14 cellular contexts compared by ENCODE assay signal in genomic region chr2:150483532-150483931, GRCh38. TPM values are rescaled to one million over a fixed set of nuclear protein-coding genes. Genes with fewer than 3 reads are reported as not detected.
DNase-seq lines count a peak whose midpoint lies in the region; ATAC-seq and TF ChIP-seq lines count a peak whose summit lies in the region.
"Had no signal": no experiment of that assay in that cellular context is flagged by ENCODE, and none has a peak within 500 bp of the region (broad histone marks: within the 10 kb centered on the region; RNA-seq: fewer than 3 reads in every experiment).

No MANE protein-coding gene starts in this region.

- no peaks in the 10 kb centered on the region for H3K27me3 Mint-ChIP-seq in mesothelial cell of epicardium (ENCODE audit: low read depth)

- H3K27me3 ChIP-seq in heart left ventricle (peaks cover 0 to 17% (median 0%) of the 10 kb centered on the region in 9 donors), mammary epithelial cell (ENCODE audit: insufficient read depth, low read length) (no peaks in the 10 kb centered on the region), upper lobe of right lung (no peaks in the 10 kb centered on the region)

- ATAC-seq in heart left ventricle (no peak), left ventricle myocardium superior (no peak), upper lobe of right lung (no peak), HG03439 (IDR thresholded peaks at IDR 0.05; ENCODE audit: unreplicated experiment) (no peak), GM19455 (IDR thresholded peaks at IDR 0.05; ENCODE audit: unreplicated experiment) (no peak)

- H3K36me3 Mint-ChIP-seq in mesothelial cell of epicardium = peaks cover 15% of the 10 kb centered on the region
- H3K36me3 Mint-ChIP-seq: activated naive CD8-positive, alpha-beta T cell; naive B cell had no signal

- no peak overlapping the region for H2AFZ ChIP-seq in mammary epithelial cell (ENCODE audit: low read depth, low read length)

- WGBS in heart left ventricle, 4 donors = 48 to 76% (median 60%) methylated on average over 1 of the region's 1 CpG
- 79% methylated on average over 1 of the region's 1 CpG for WGBS in mammary epithelial cell (ENCODE audit: low coverage, missing lambda C conversion rate)

- dilution Hi-C loops in mammary epithelial cell (cut with HindIII; ENCODE audit: low sequenced_read_pairs) = loop anchor here (5.0 kb wide), 1 partner anchor 49 kb away; no protein-coding TSS in a partner anchor

- H3K9ac ChIP-seq in mammary epithelial cell (ENCODE audit: insufficient read depth, low read length) = peak overlapping the region; percentile 48

- H3K9me3 Mint-ChIP-seq in mesothelial cell of epicardium = no peaks in the 10 kb centered on the region

- CTCF ChIA-PET in mammary epithelial cell (lab: Charles Lee; ENCODE audit: low non-redundant PET) = no interaction called here

- H3K27ac ChIP-seq in heart left ventricle (peak overlapping the region in 11 of 12 donors; percentile 15 to 99 (median 96)), mammary epithelial cell (ENCODE audit: insufficient read depth, low read depth, low read length) (peak overlapping the region; percentile 99), upper lobe of right lung (no peak overlapping the region)

- TF ChIP-seq CTCF in heart left ventricle (IDR thresholded peaks at IDR 0.05) = no peak
- TF ChIP-seq CTCF in mammary epithelial cell (conservative IDR thresholded peaks at IDR 0.05 in 1 of 2, IDR thresholded peaks at IDR 0.05 in 1 of 2; ENCODE audit: extremely low read depth in 1 of 2, insufficient read depth in 1 of 2, low read depth in 1 of 2, low read length in 2 of 2) = no peak
- no peak for TF ChIP-seq CTCF in mesothelial cell of epicardium (IDR thresholded peaks at IDR 0.05; ENCODE audit: unreplicated experiment)
- no peak for TF ChIP-seq CTCF in upper lobe of right lung (IDR thresholded peaks at IDR 0.05)

- no TSS peak for BruUV-seq in mammary epithelial cell (replicated peaks; lab: Mats Ljungman, UMichigan)

- intact Hi-C loops in heart left ventricle (cut with DNase I) = loop anchor here in 5 of 10 donors (10.0 kb wide), 5 partner anchors 59 to 679 kb away; no protein-coding TSS in a partner anchor
- intact Hi-C loops in left ventricle myocardium superior (cut with micrococcal nuclease) = no loop called here
- intact Hi-C loops in mammary epithelial cell (cut with micrococcal nuclease) = loop anchor here (2.0 kb wide), 1 partner anchor 755 kb away; no protein-coding TSS in a partner anchor
- intact Hi-C loops in upper lobe of right lung (cut with DNase I) = no loop called here

- H3K4me2 ChIP-seq in mammary epithelial cell (ENCODE audit: insufficient read depth, low read depth, low read length) = peak overlapping the region; percentile 81

- no peaks in the 10 kb centered on the region for H3K36me3 ChIP-seq in heart left ventricle
- peaks cover 1% of the 10 kb centered on the region for H3K36me3 ChIP-seq in mammary epithelial cell (ENCODE audit: insufficient read depth, low read length)
- no peaks in the 10 kb centered on the region for H3K36me3 ChIP-seq in upper lobe of right lung

- DNase-seq in heart left ventricle (no peak), left ventricle myocardium superior (no peak), mammary epithelial cell (no peak), mesothelial cell of epicardium (ENCODE audit: low spot score in 2 of 2, unreplicated experiment in 2 of 2) (no peak), upper lobe of right lung (no peak)
- DNase-seq in activated naive CD4-positive, alpha-beta T cell (lab: John Stamatoyannopoulos, UW) = no peak
- DNase-seq: 8988T, DMS 273 treated with DMSO at 0.1 percent for 48 hours, naive B cell, NCI-H187 treated with DMSO at 0.1 percent for 48 hours, SHP77 treated with DMSO at 0.1 percent for 48 hours had no signal

- TF ChIP-seq POLR2A in heart left ventricle (IDR thresholded peaks at IDR 0.05) = no peak

- peaks cover 84% of the 10 kb centered on the region for H3K79me2 ChIP-seq in mammary epithelial cell (ENCODE audit: insufficient read depth, low read length)

- H3K9me3 ChIP-seq in heart left ventricle = no peaks in the 10 kb centered on the region
- no peaks in the 10 kb centered on the region for H3K9me3 ChIP-seq in mammary epithelial cell (replicated peaks; ENCODE audit: insufficient read depth, low read length)
- no peaks in the 10 kb centered on the region for H3K9me3 ChIP-seq in upper lobe of right lung

- H3K27ac Mint-ChIP-seq in mesothelial cell of epicardium = peak overlapping the region; percentile 58
- H3K27ac Mint-ChIP-seq: activated naive CD8-positive, alpha-beta T cell; naive B cell had no signal

- H4K20me1 ChIP-seq in mammary epithelial cell (ENCODE audit: insufficient read depth, low read length) = no peaks in the 10 kb centered on the region

- peaks cover 64% of the 10 kb centered on the region for H3K4me1 Mint-ChIP-seq in mesothelial cell of epicardium

- H3K4me3 ChIP-seq in heart left ventricle = peak overlapping the region in 8 of 12 donors; percentile 9 to 88 (median 78)
- peak overlapping the region in 2 of 3 experiments; percentile 85 to 93 for H3K4me3 ChIP-seq in mammary epithelial cell (replicated peaks in 1 of 3; ENCODE audit: insufficient read depth in 1 of 3, low read depth in 2 of 3, low read length in 3 of 3)
- peak overlapping the region; percentile 68 for H3K4me3 ChIP-seq in upper lobe of right lung

- in situ Hi-C loops in mammary epithelial cell (cut with MboI; ENCODE audit: low sequenced_read_pairs in 2 of 2) = loop anchor here (10.0 to 25.0 kb wide), 4 partner anchors 129 to 751 kb away; no protein-coding TSS in a partner anchor

- peak overlapping the region; percentile 96 for H3K4me3 Mint-ChIP-seq in mesothelial cell of epicardium
- H3K4me3 Mint-ChIP-seq: activated naive CD8-positive, alpha-beta T cell; naive B cell had no signal

- H3K4me1 ChIP-seq in heart left ventricle (peaks cover 6 to 64% (median 51%) of the 10 kb centered on the region in 12 donors), mammary epithelial cell (ENCODE audit: insufficient read depth, low read length) (peaks cover 50% of the 10 kb centered on the region), upper lobe of right lung (peaks cover 12% of the 10 kb centered on the region)

RNA-seq across cellular contexts. Expression of gene RND3, which starts 3.9 kb away (rescaled TPM):
- total RNA-seq in heart left ventricle = 10 to 100 TPM; 16.8 to 40.1 (median 30.2) TPM
- 10 to 100 TPM; 17.1 to 30.6 TPM for polyA plus RNA-seq in heart left ventricle
- 25.1 TPM for total RNA-seq in left ventricle myocardium superior
- total RNA-seq in mammary epithelial cell = 100 to 1,000 TPM; 146 to 178 TPM
- 28.6 TPM for polyA plus RNA-seq in mammary epithelial cell
- polyA minus RNA-seq in mammary epithelial cell = 243 TPM
- total RNA-seq in mesothelial cell of epicardium = 140 to 145 TPM (median 144 TPM) in 3 replicates
- 32.6 TPM for total RNA-seq in upper lobe of right lung
